1 cellular context compared by ENCODE assay signal in genomic region chr17:39599006-39599664, GRCh38.
TF ChIP-seq lines count a peak whose summit lies in the region.

No MANE protein-coding gene starts in this region.

TF ChIP-seq in WTC11, 78 proteins besides CTCF, POLR2A, EP300 and RAD21:
- TF ChIP-seq SMAD3 (CRISPR knock-in tag; IDR thresholded peaks at IDR 0.05; ENCODE audit: borderline replicate concordance) = no peak
- TF ChIP-seq E2F5 (CRISPR knock-in tag; IDR thresholded peaks at IDR 0.05) = no peak
- TF ChIP-seq HMGXB4 (CRISPR knock-in tag; IDR thresholded peaks at IDR 0.05) = 0 out of 2 replicates have a peak, but pooled peaks have one; percentile 25
- no peak for TF ChIP-seq NR3C1 (CRISPR knock-in tag; conservative IDR thresholded peaks at IDR 0.05; ENCODE audit: low read depth)
- TF ChIP-seq RELA (CRISPR knock-in tag; IDR thresholded peaks at IDR 0.05; ENCODE audit: borderline replicate concordance) = no peak
